ENCODE assay signal across 9 cellular contexts in the genomic region with DNA sequence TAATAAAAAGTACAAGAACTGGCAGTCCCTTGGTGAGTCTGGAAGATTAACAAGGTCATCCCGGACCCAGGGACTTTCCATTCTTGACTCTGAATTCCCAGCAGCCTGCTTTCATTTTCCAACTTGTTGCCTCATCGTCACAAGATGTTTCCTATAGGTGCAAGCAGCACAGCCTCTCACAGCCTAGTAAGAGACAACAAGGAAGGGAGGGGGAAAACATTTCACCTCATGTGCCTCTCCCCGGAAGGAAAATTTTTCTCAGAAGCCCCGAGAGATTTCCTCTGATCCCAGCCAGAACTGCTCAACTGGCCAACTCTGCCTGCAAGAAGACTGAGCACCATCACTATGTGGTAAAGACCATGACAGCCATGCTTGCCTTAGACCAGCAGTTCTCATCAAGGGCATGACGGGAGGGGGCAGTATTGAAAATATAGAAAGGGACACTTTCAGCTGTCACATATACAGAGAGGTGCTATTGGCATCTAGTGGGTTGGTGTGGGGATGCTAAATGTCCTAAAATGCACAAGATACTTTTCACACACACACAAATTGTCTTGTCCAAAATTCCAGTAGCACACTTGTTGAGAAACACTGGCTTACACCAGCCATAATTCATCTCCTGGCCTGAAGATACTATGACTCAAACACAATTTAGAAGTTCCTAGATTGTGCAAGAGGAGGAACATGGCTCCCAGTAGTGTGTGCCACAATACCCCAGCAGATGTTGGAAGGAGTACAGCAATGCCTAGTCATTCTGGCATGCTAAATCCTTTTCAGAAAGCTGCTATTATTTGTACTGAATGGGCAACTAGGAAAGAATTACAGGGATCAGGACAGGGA. TPM values are rescaled to one million over a fixed set of nuclear protein-coding genes. Genes with fewer than 3 reads are reported as not detected.
DNase-seq lines count a peak whose midpoint lies in the region; ATAC-seq and TF ChIP-seq lines count a peak whose summit lies in the region.
"Had no signal": no experiment of that assay in that cellular context is flagged by ENCODE, and none has a peak within 500 bp of the region (broad histone marks: within the 10 kb centered on the region; RNA-seq: fewer than 3 reads in every experiment).

No MANE protein-coding gene starts in this region.

- no peaks in the 10 kb centered on the region for H3K27me3 Mint-ChIP-seq in activated naive CD4-positive, alpha-beta T cell treated with anti-CD3 and anti-CD28 coated beads, Interleukin-2, amount 50 U/mL, for 24 hours
- no peaks in the 10 kb centered on the region for H3K27me3 Mint-ChIP-seq in activated naive CD4-positive, alpha-beta T cell treated with anti-CD3 and anti-CD28 coated beads, Interleukin-2, amount 10 ng/mL, durations not matched to agents 7 days and 5 days
- H3K27me3 Mint-ChIP-seq in chondrocyte (ENCODE audit: low read depth) = no peaks in the 10 kb centered on the region
- H3K27me3 Mint-ChIP-seq: activated B cell treated with CpG ODN at 0.5 μM for 24 hours had no signal

- H3K4me1 Mint-ChIP-seq in activated naive CD4-positive, alpha-beta T cell treated with anti-CD3 and anti-CD28 coated beads, Interleukin-2, amount 50 U/mL, for 24 hours = peaks cover 4% of the 10 kb centered on the region
- peaks cover 15% of the 10 kb centered on the region for H3K4me1 Mint-ChIP-seq in activated naive CD4-positive, alpha-beta T cell treated with anti-CD3 and anti-CD28 coated beads, Interleukin-2, amount 10 ng/mL, durations not matched to agents 7 days and 5 days
- peaks cover 5% of the 10 kb centered on the region for H3K4me1 Mint-ChIP-seq in chondrocyte (ENCODE audit: low read depth)
- H3K4me1 Mint-ChIP-seq: activated B cell treated with CpG ODN at 0.5 μM for 24 hours had no signal

- H3K36me3 Mint-ChIP-seq in activated naive CD4-positive, alpha-beta T cell treated with anti-CD3 and anti-CD28 coated beads, Interleukin-2, amount 50 U/mL, for 24 hours = no peaks in the 10 kb centered on the region
- peaks cover 6% of the 10 kb centered on the region for H3K36me3 Mint-ChIP-seq in activated naive CD4-positive, alpha-beta T cell treated with anti-CD3 and anti-CD28 coated beads, Interleukin-2, amount 10 ng/mL, durations not matched to agents 7 days and 5 days
- H3K36me3 Mint-ChIP-seq in chondrocyte (ENCODE audit: low read depth) = no peaks in the 10 kb centered on the region

- H3K9me3 ChIP-seq in lower lobe of right lung (no peaks in the 10 kb centered on the region), uterus (no peaks in the 10 kb centered on the region)

- no peak overlapping the region for H3K4me3 Mint-ChIP-seq in activated naive CD4-positive, alpha-beta T cell treated with anti-CD3 and anti-CD28 coated beads, Interleukin-2, amount 50 U/mL, for 24 hours
- H3K4me3 Mint-ChIP-seq in activated naive CD4-positive, alpha-beta T cell treated with anti-CD3 and anti-CD28 coated beads, Interleukin-2, amount 10 ng/mL, durations not matched to agents 7 days and 5 days = no peak overlapping the region
- no peak overlapping the region for H3K4me3 Mint-ChIP-seq in chondrocyte (ENCODE audit: unreplicated experiment)
- H3K4me3 Mint-ChIP-seq: activated B cell treated with CpG ODN at 0.5 μM for 24 hours had no signal

- peak overlapping the region; percentile 18 for H3K4me3 ChIP-seq in lower lobe of right lung
- no peak overlapping the region for H3K4me3 ChIP-seq in uterus

- H3K27me3 ChIP-seq in lower lobe of right lung (ENCODE audit: low read depth) (no peaks in the 10 kb centered on the region), uterus (no peaks in the 10 kb centered on the region)

- CTCF ChIA-PET in activated naive CD4-positive, alpha-beta T cell treated with anti-CD3 and anti-CD28 coated beads, Interleukin-2, amount 10 ng/mL, durations not matched to agents 7 days and 5 days (lab: Charles Lee) = interaction anchor here (0.6 to 1.1 kb wide), 2 partner anchors 36 to 103 kb away, joined by 3 read pairs; no protein-coding TSS in a partner anchor

- peak; percentile 8 to 13 for TF ChIP-seq POLR2A in uterus (IDR thresholded peaks at IDR 0.05)

- H3K36me3 ChIP-seq in lower lobe of right lung = no peaks in the 10 kb centered on the region
- H3K36me3 ChIP-seq in uterus = no peaks in the 10 kb centered on the region

- TF ChIP-seq CTCF in chondrocyte (IDR thresholded peaks at IDR 0.05) = no peak
- no peak for TF ChIP-seq CTCF in lower lobe of right lung (IDR thresholded peaks at IDR 0.05)
- no peak for TF ChIP-seq CTCF in uterus (IDR thresholded peaks at IDR 0.05)

- intact Hi-C loops in lower lobe of right lung (cut with DNase I) (no loop called here), uterus (cut with DNase I; ENCODE audit: low total_unique reads) (no loop called here)

- peak; percentile 84 to 87 for ATAC-seq in lower lobe of right lung
- ATAC-seq in GM21786 (IDR thresholded peaks at IDR 0.05; ENCODE audit: unreplicated experiment) = no peak

- DNase-seq in activated naive CD4-positive, alpha-beta T cell treated with anti-CD3 and anti-CD28 coated beads, Interleukin-2, amount 10 ng/mL, durations not matched to agents 7 days and 5 days = no peak
- DNase-seq in chondrocyte (ENCODE audit: low spot score) (no peak), lower lobe of right lung (no peak), uterus (peak; percentile 65 to 87), SW 1271 (lab: John Stamatoyannopoulos, UW) (no peak)
- no peak for DNase-seq in stimulated activated naive CD4-positive, alpha-beta T cell treated with Interleukin-2 at 50 U/mL for 16 hours (lab: John Stamatoyannopoulos, UW)
- DNase-seq: activated B cell treated with CpG ODN at 0.5 μM for 24 hours had no signal

- H3K9me3 Mint-ChIP-seq in activated naive CD4-positive, alpha-beta T cell treated with anti-CD3 and anti-CD28 coated beads, Interleukin-2, amount 50 U/mL, for 24 hours = no peaks in the 10 kb centered on the region
- H3K9me3 Mint-ChIP-seq in activated naive CD4-positive, alpha-beta T cell treated with anti-CD3 and anti-CD28 coated beads, Interleukin-2, amount 10 ng/mL, durations not matched to agents 7 days and 5 days = no peaks in the 10 kb centered on the region
- no peaks in the 10 kb centered on the region for H3K9me3 Mint-ChIP-seq in chondrocyte (ENCODE audit: low read depth)
- H3K9me3 Mint-ChIP-seq: activated B cell treated with CpG ODN at 0.5 μM for 24 hours had no signal

- peaks cover 25% of the 10 kb centered on the region for H3K4me1 ChIP-seq in lower lobe of right lung
- H3K4me1 ChIP-seq in uterus = peaks cover 0 to 9% of the 10 kb centered on the region in 2 donors

- peak overlapping the region; percentile 17 for H3K27ac Mint-ChIP-seq in activated naive CD4-positive, alpha-beta T cell treated with anti-CD3 and anti-CD28 coated beads, Interleukin-2, amount 50 U/mL, for 24 hours
- no peak overlapping the region for H3K27ac Mint-ChIP-seq in activated naive CD4-positive, alpha-beta T cell treated with anti-CD3 and anti-CD28 coated beads, Interleukin-2, amount 10 ng/mL, durations not matched to agents 7 days and 5 days
- H3K27ac Mint-ChIP-seq in chondrocyte (ENCODE audit: unreplicated experiment) = peak overlapping the region; percentile 12
- H3K27ac Mint-ChIP-seq: activated B cell treated with CpG ODN at 0.5 μM for 24 hours had no signal

- peak overlapping the region; percentile 66 for H3K27ac ChIP-seq in lower lobe of right lung
- H3K27ac ChIP-seq in uterus = peak overlapping the region; percentile 82 to 90

RNA-seq across cellular contexts. Expression of a gene that starts 10.8 kb away (rescaled TPM):
- total RNA-seq in chondrocyte = 65.0 to 72.3 TPM (median 65.9 TPM) in 3 replicates
- 78.4 TPM for total RNA-seq in lower lobe of right lung
- 100 to 1,000 TPM in 2 of 4 donors, 10 to 100 TPM in 2; 33.3 to 139 (median 95.9) TPM for total RNA-seq in uterus

RNA-seq across cellular contexts. Expression of a gene that starts 23.4 kb away (rescaled TPM):
- 57.1 to 87.3 TPM (median 61.5 TPM) in 3 replicates for total RNA-seq in chondrocyte
- 352 TPM for total RNA-seq in lower lobe of right lung
- total RNA-seq in uterus = 100 to 1,000 TPM in 3 of 4 donors, 10 to 100 TPM in 1; 34.1 to 305 (median 208) TPM

RNA-seq across cellular contexts. Expression of a gene that starts 45.4 kb away (rescaled TPM):
- total RNA-seq in chondrocyte (36.0 to 43.5 TPM (median 38.4 TPM) in 3 replicates), lower lobe of right lung (42.4 TPM), uterus (10 to 100 TPM in 2 of 4 donors, 1 to 10 TPM in 2; 5.6 to 19.6 (median 11.2) TPM)

Comparison
In these comparisons a context has a peak if more than half of its experiments do, and no peak if none do; other contexts are left out.
1. DNase-seq: peak in uterus (2 of 2); none in activated naive CD4-positive, alpha-beta T cell treated with anti-CD3 and anti-CD28 coated beads, Interleukin-2, amount 10 ng/mL, durations not matched to agents 7 days and 5 days (single experiment), chondrocyte (single experiment), lower lobe of right lung (single experiment), stimulated activated naive CD4-positive, alpha-beta T cell treated with Interleukin-2 at 50 U/mL for 16 hours (single experiment) and SW 1271 (0 of 2).